1 cellular context compared by ENCODE assay signal in genomic region chr4:122776916-122777315, GRCh38.
TF ChIP-seq lines count a peak whose summit lies in the region.

No MANE protein-coding gene starts in this region.

TF ChIP-seq in IMR-90, 13 proteins besides CTCF, POLR2A, EP300 and RAD21 (continued from another document):
- TF ChIP-seq MXI1 (IDR thresholded peaks at IDR 0.05; ENCODE audit: borderline replicate concordance, low read depth, low read length): no peak
- TF ChIP-seq FOS (IDR thresholded peaks at IDR 0.05; ENCODE audit: low read depth, low read length): no peak
- TF ChIP-seq USF2 (IDR thresholded peaks at IDR 0.05; ENCODE audit: low read depth, low read length): no peak
TF ChIP-seq in IMR-90: peak in this region for 0.
